14 cellular contexts compared by ENCODE assay signal in the genomic region with DNA sequence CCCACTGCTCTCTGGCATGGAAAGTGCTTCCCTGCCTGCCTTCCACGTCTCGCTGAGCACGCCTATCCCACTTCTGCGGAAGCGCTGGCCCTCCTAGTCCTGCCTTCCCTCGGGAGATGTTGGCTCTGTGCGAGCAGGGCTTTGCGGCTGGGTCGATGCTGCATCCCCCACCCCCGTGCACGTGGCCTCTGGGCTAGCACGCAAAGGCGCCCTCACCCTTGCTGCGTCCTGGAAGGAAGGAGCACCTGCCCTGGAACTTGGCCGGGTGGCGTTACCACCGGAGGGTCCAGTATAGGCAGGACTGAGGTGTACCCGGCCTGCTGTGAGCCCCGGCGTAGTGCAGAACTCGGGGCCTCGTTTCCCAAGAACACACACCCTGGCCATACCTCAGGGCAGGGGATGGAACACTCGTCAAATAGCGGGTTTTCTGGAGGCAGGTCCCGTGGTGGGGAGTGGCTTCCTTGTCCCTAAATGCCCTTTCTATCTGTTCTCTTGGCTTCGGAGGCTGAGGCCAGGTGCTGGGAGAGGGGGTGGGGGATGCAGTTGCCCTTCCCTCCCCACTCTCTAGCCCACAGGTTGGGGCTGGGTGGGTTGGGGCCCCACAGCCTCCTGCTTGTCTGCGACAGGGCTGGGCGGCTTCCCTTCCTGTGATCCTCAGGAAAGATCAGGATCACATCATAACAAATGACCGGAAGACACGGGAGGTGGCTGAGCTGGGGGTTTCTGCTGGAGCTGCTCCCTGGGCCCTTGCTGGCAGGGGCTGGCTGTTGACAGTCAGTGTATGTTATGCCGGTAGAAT. TPM values are rescaled to one million over a fixed set of nuclear protein-coding genes. Genes with fewer than 3 reads are reported as not detected.
DNase-seq lines count a peak whose midpoint lies in the region; ATAC-seq and TF ChIP-seq lines count a peak whose summit lies in the region.
"Had no signal": no experiment of that assay in that cellular context is flagged by ENCODE, and none has a peak within 500 bp of the region (broad histone marks: within the 10 kb centered on the region; RNA-seq: fewer than 3 reads in every experiment).

No MANE protein-coding gene starts in this region.

- TF ChIP-seq EP300 in sigmoid colon (IDR thresholded peaks at IDR 0.05), result no peak

- H3K79me2 ChIP-seq in GM23338 (replicated peaks; ENCODE audit: insufficient read depth), result peaks cover 20% of the 10 kb centered on the region; the same call in 1 of the 2 replicates

- TF ChIP-seq CTCF in GM23338 (conservative IDR thresholded peaks at IDR 0.05; ENCODE audit: low read depth in 2 of 2), result no peak
- TF ChIP-seq CTCF in Panc1 (IDR thresholded peaks at IDR 0.05), result no peak
- no peak for TF ChIP-seq CTCF in heart right ventricle (IDR thresholded peaks at IDR 0.05)
- no peak for TF ChIP-seq CTCF in sigmoid colon (IDR thresholded peaks at IDR 0.05)
- TF ChIP-seq CTCF in chondrocyte (IDR thresholded peaks at IDR 0.05), result no peak

- POLR2A ChIA-PET in Panc1 (lab: Charles Lee), result no interaction called here

- peaks cover 17% of the 10 kb centered on the region for H3K4me1 Mint-ChIP-seq in GM23338
- H3K4me1 Mint-ChIP-seq in chondrocyte (ENCODE audit: low read depth), result peaks cover 23% of the 10 kb centered on the region

- WGBS in heart right ventricle, 2 donors, result 64 to 65% methylated on average over 31 of the region's 31 CpGs
- WGBS in sigmoid colon, 2 donors, result 79 to 80% methylated on average over 31 of the region's 31 CpGs

- 0 out of 2 replicates have a peak overlapping the region, but pooled peaks have one; percentile 39 for H3K27ac ChIP-seq in GM23338 (ENCODE audit: low read depth)
- peak overlapping the region; percentile 98 for H3K27ac ChIP-seq in Panc1 (ENCODE audit: low read length)
- H3K27ac ChIP-seq in heart right ventricle, result peak overlapping the region; percentile 2 to 87 (median 74)
- peak overlapping the region; percentile 43 to 92 (median 64) for H3K27ac ChIP-seq in sigmoid colon

- H2AFZ ChIP-seq in GM23338, result no peak overlapping the region

- no peak for TF ChIP-seq POLR2A in sigmoid colon (IDR thresholded peaks at IDR 0.05)

- intact Hi-C loops in Panc1 (cut with micrococcal nuclease; ENCODE audit: unreplicated experiment), result no loop called here
- intact Hi-C loops in heart right ventricle (cut with DNase I), result no loop called here
- intact Hi-C loops in sigmoid colon (cut with DNase I), result no loop called here

- H3K9me3 ChIP-seq in Panc1 (ENCODE audit: control insufficient read depth, insufficient read depth, low read depth, low read length) (no peaks in the 10 kb centered on the region), heart right ventricle (no peaks in the 10 kb centered on the region), sigmoid colon (no peaks in the 10 kb centered on the region)

- H3K27me3 Mint-ChIP-seq in GM23338 (ENCODE audit: insufficient read depth, low read depth, poor library complexity) (peaks cover 12% of the 10 kb centered on the region), chondrocyte (ENCODE audit: low read depth) (no peaks in the 10 kb centered on the region)

- no peak overlapping the region for H3K4me2 ChIP-seq in GM23338

- H3K36me3 Mint-ChIP-seq in GM23338 (ENCODE audit: low read depth), result no peaks in the 10 kb centered on the region; the same call in 2 of the 3 replicates
- no peaks in the 10 kb centered on the region for H3K36me3 Mint-ChIP-seq in activated naive CD4-positive, alpha-beta T cell treated with anti-CD3 and anti-CD28 coated beads, Interleukin-2, amount 50 U/mL, for 72 hours
- no peaks in the 10 kb centered on the region for H3K36me3 Mint-ChIP-seq in chondrocyte (ENCODE audit: low read depth)
- H3K36me3 Mint-ChIP-seq: CD4-positive, alpha-beta memory T cell; naive B cell had no signal

- no peaks in the 10 kb centered on the region for H3K9me3 Mint-ChIP-seq in GM23338
- no peaks in the 10 kb centered on the region for H3K9me3 Mint-ChIP-seq in activated naive CD4-positive, alpha-beta T cell treated with anti-CD3 and anti-CD28 coated beads, Interleukin-2, amount 50 U/mL, for 72 hours
- H3K9me3 Mint-ChIP-seq in chondrocyte (ENCODE audit: low read depth), result no peaks in the 10 kb centered on the region
- H3K9me3 Mint-ChIP-seq: CD4-positive, alpha-beta memory T cell; naive B cell had no signal

- H3K4me1 ChIP-seq in GM23338 (ENCODE audit: insufficient read depth) (no peaks in the 10 kb centered on the region), Panc1 (ENCODE audit: control insufficient read depth, insufficient read depth, low read length) (peaks cover 69% of the 10 kb centered on the region), heart right ventricle (peaks cover 6 to 72% (median 64%) of the 10 kb centered on the region in 9 donors), sigmoid colon (peaks cover 0 to 79% (median 63%) of the 10 kb centered on the region in 4 donors)

- ATAC-seq in GM23338 (peak; percentile 45), Panc1 (no peak), heart right ventricle (peak; percentile 11 to 59 (median 34)), HG02938 (IDR thresholded peaks at IDR 0.05; ENCODE audit: unreplicated experiment) (no peak)
- ATAC-seq in activated naive CD4-positive, alpha-beta T cell treated with anti-CD3 and anti-CD28 coated beads, Interleukin-2, amount 50 U/mL, for 72 hours, result no peak

- BruUV-seq in Panc1 (replicated peaks; lab: Mats Ljungman, UMichigan), result no TSS peak

- in situ Hi-C loops in Panc1 (cut with HindIII; ENCODE audit: low pct_unique_long_range_greater_than_20kb, low sequenced_read_pairs), result no loop called here

- no peaks in the 10 kb centered on the region for H3K36me3 ChIP-seq in GM23338 (ENCODE audit: insufficient read depth)
- peaks cover 3% of the 10 kb centered on the region; the same call in 1 of the 2 replicates for H3K36me3 ChIP-seq in Panc1 (ENCODE audit: control insufficient read depth, insufficient read depth, low read length)
- H3K36me3 ChIP-seq in heart right ventricle, result peaks cover 0 to 7% (median 0%) of the 10 kb centered on the region in 9 donors
- H3K36me3 ChIP-seq in sigmoid colon, result peaks cover 0 to 12% (median 0%) of the 10 kb centered on the region in 4 donors

- no peaks in the 10 kb centered on the region for H3K27me3 ChIP-seq in GM23338 (ENCODE audit: insufficient read depth)
- no peaks in the 10 kb centered on the region for H3K27me3 ChIP-seq in Panc1 (ENCODE audit: control insufficient read depth, insufficient read depth, low read length)
- no peaks in the 10 kb centered on the region for H3K27me3 ChIP-seq in heart right ventricle
- H3K27me3 ChIP-seq in sigmoid colon, result no peaks in the 10 kb centered on the region

- DNase-seq in GM23338 (ENCODE audit: low spot score) (no peak), Panc1 (ENCODE audit: low read depth, low spot score) (no peak), heart right ventricle (no peak), sigmoid colon (no peak), NCI-H1930 (lab: John Stamatoyannopoulos, UW) (no peak), chondrocyte (ENCODE audit: low spot score) (no peak)
- no peak for DNase-seq in activated naive CD4-positive, alpha-beta T cell treated with anti-CD3 and anti-CD28 coated beads, Interleukin-2, amount 50 U/mL, for 72 hours (ENCODE audit: low spot score in 2 of 2)
- DNase-seq: CD4-positive, alpha-beta memory T cell; effector CD8-positive, alpha-beta T cell; naive B cell; NK-92 treated with Interleukin-12 subunit alpha and Interleukin-12 subunit beta, amount 100 ng/mL, for 24 hours; stimulated activated naive CD4-positive, alpha-beta T cell treated with Interleukin-2 at 50 U/mL for 16 hours; T-helper 1 cell had no signal

- H3K4me3 ChIP-seq in GM23338 (no peak overlapping the region), Panc1 (ENCODE audit: low read depth in 2 of 2, low read length in 2 of 2) (no peak overlapping the region), heart right ventricle (peak overlapping the region in 4 of 10 donors; percentile 3 to 32 (median 10)), sigmoid colon (no peak overlapping the region)

- H3K4me3 Mint-ChIP-seq in GM23338 (no peak overlapping the region), chondrocyte (ENCODE audit: unreplicated experiment) (no peak overlapping the region)
- H3K4me3 Mint-ChIP-seq: CD4-positive, alpha-beta memory T cell had no signal

- H4K20me1 ChIP-seq in GM23338 (replicated peaks; ENCODE audit: insufficient read depth), result 0 out of 2 replicates have a peak, but pooled peaks cover 5% of the 10 kb centered on the region

- H3F3A ChIP-seq in GM23338 (replicated peaks; ENCODE audit: low read depth), result no peaks in the 10 kb centered on the region

- H3K27ac Mint-ChIP-seq in GM23338, result 0 out of 2 replicates have a peak overlapping the region, but pooled peaks have one; percentile 87
- H3K27ac Mint-ChIP-seq in activated naive CD4-positive, alpha-beta T cell treated with anti-CD3 and anti-CD28 coated beads, Interleukin-2, amount 50 U/mL, for 72 hours, result peak overlapping the region in 1 of 2 donors; percentile 36
- H3K27ac Mint-ChIP-seq in chondrocyte (ENCODE audit: unreplicated experiment), result no peak overlapping the region
- H3K27ac Mint-ChIP-seq: CD4-positive, alpha-beta memory T cell had no signal

- CTCF ChIA-PET in Panc1 (lab: Charles Lee), result interaction anchor here (0.6 kb wide), 1 partner anchor 176 kb away, joined by 5 read pairs; no protein-coding TSS in a partner anchor

- H3K9me2 ChIP-seq in GM23338 (ENCODE audit: insufficient read depth), result no peaks in the 10 kb centered on the region

TF ChIP-seq in GM23338, 12 proteins besides CTCF, POLR2A, EP300 and RAD21 (continues in another document):
- no peak for TF ChIP-seq ZNF114 (CRISPR knock-in tag; IDR thresholded peaks at IDR 0.05)
- TF ChIP-seq NANOG (IDR thresholded peaks at IDR 0.05; ENCODE audit: borderline replicate concordance), result no peak

RNA-seq across cellular contexts. Expression of a gene that starts 17.4 kb away (rescaled TPM):
- 16.7 and 22.7 TPM in 2 replicates for total RNA-seq in GM23338 (2014; rRNA removed; shearing (Covaris generic))
- polyA plus RNA-seq in GM23338 (2016; fragmentation: Nextera tagmentation; extraction: Ambion mirVana) (21.7 and 22.7 TPM in 2 replicates), heart right ventricle (10 to 100 TPM; 16.1 to 18.7 TPM), sigmoid colon (10 to 100 TPM in 2 of 3 donors, 1 to 10 TPM in 1; 6.5 to 17.2 (median 14.4) TPM)
- total RNA-seq in Panc1 (2021; ENCODE audit: unreplicated experiment) (125 TPM), heart right ventricle (10 to 100 TPM in 9 of 10 donors, 1 to 10 TPM in 1; 9.5 to 25.8 (median 13.8) TPM), sigmoid colon (10 to 100 TPM; 32.6 to 52.3 (median 50.9) TPM), chondrocyte (28.9 to 43.6 TPM (median 29.5 TPM) in 3 replicates)
- polyA plus RNA-seq in Panc1 (2012; ENCODE audit: insufficient read length), result 117 TPM
- total RNA-seq in activated naive CD4-positive, alpha-beta T cell treated with anti-CD3 and anti-CD28 coated beads, Interleukin-2, amount 50 U/mL, for 72 hours, result 10 to 100 TPM in 1 of 2 donors, 1 to 10 TPM in 1; 6.2 to 13.2 TPM

Comparison
In these comparisons a context has a peak if more than half of its experiments do, and no peak if none do; other contexts are left out.
1. ATAC-seq: peak in GM23338 (single experiment) and heart right ventricle (8 of 8); none in Panc1 (single experiment), activated naive CD4-positive, alpha-beta T cell treated with anti-CD3 and anti-CD28 coated beads, Interleukin-2, amount 50 U/mL, for 72 hours (0 of 2) and HG02938 (single experiment).
2. H3K27ac ChIP-seq: peak in every context shown above with its lines; median percentile 98 in Panc1; 74 in heart right ventricle; 64 in sigmoid colon; 39 in GM23338.